Comparison of ENCODE assay signal across 8 cellular contexts in genomic region chr6:6003334-6004146, GRCh38. TPM values are rescaled to one million over a fixed set of nuclear protein-coding genes. Genes with fewer than 3 reads are reported as not detected.
DNase-seq lines count a peak whose midpoint lies in the region; ATAC-seq lines count a peak whose summit lies in the region.

No MANE protein-coding gene starts in this region.

- intact Hi-C loops in activated CD4-positive, alpha-beta T cell treated with anti-CD3 and anti-CD28 coated beads, Interleukin-2, amount 10 ng/mL, durations not matched to agents 24 days and 14 days (cut with micrococcal nuclease) = loop anchor here (1.0 to 10.0 kb wide), 2 partner anchors 7 to 919 kb away; partner anchors contain the start of gene PPP1R3G
- intact Hi-C loops in cardiac septum (cut with DNase I) = no loop called here

- H3K4me1 Mint-ChIP-seq in activated CD4-positive, alpha-beta T cell treated with anti-CD3 and anti-CD28 coated beads, Interleukin-2, amount 10 ng/mL, durations not matched to agents 24 days and 14 days = peaks cover 54% of the 10 kb centered on the region
- H3K4me1 Mint-ChIP-seq in activated CD4-positive, alpha-beta memory T cell treated with anti-CD3 and anti-CD28 coated beads, Interleukin-2, amount 10 ng/mL, durations not matched to agents 7 days and 5 days = peaks cover 75% of the 10 kb centered on the region

- no peak overlapping the region for H3K27ac ChIP-seq in rectal smooth muscle tissue (ENCODE audit: low read depth, low read length)

- POLR2A ChIA-PET in activated CD4-positive, alpha-beta memory T cell treated with anti-CD3 and anti-CD28 coated beads, Interleukin-2, amount 10 ng/mL, durations not matched to agents 7 days and 5 days (lab: Charles Lee) = interaction anchor here (0.7 to 1.1 kb wide), 3 partner anchors 9 to 532 kb away, joined by 3 read pairs; no protein-coding TSS in a partner anchor

- peaks cover 2% of the 10 kb centered on the region for H3K4me1 ChIP-seq in rectal smooth muscle tissue (ENCODE audit: control insufficient read depth, insufficient read depth, low read length)

- peak overlapping the region; percentile 74 for H3K4me3 Mint-ChIP-seq in activated CD4-positive, alpha-beta T cell treated with anti-CD3 and anti-CD28 coated beads, Interleukin-2, amount 10 ng/mL, durations not matched to agents 24 days and 14 days
- H3K4me3 Mint-ChIP-seq in activated CD4-positive, alpha-beta memory T cell treated with anti-CD3 and anti-CD28 coated beads, Interleukin-2, amount 10 ng/mL, durations not matched to agents 7 days and 5 days = peak overlapping the region; percentile 73

- no peak for ATAC-seq in GM19455 (IDR thresholded peaks at IDR 0.05; ENCODE audit: unreplicated experiment)
- ATAC-seq in HG03045 (IDR thresholded peaks at IDR 0.05; ENCODE audit: unreplicated experiment) = no peak

- no peaks in the 10 kb centered on the region for H3K36me3 ChIP-seq in rectal smooth muscle tissue (ENCODE audit: control insufficient read depth, insufficient read depth, low read length)

- peaks cover 75% of the 10 kb centered on the region for H3K27me3 ChIP-seq in rectal smooth muscle tissue (ENCODE audit: control insufficient read depth, insufficient read depth, low read length)

- peak overlapping the region; percentile 14 for H3K4me3 ChIP-seq in rectal smooth muscle tissue (ENCODE audit: low read length)

- H3K9ac ChIP-seq in rectal smooth muscle tissue (ENCODE audit: low read length) = no peak overlapping the region

- H3K9me3 Mint-ChIP-seq in activated CD4-positive, alpha-beta T cell treated with anti-CD3 and anti-CD28 coated beads, Interleukin-2, amount 10 ng/mL, durations not matched to agents 24 days and 14 days = peaks cover 33% of the 10 kb centered on the region
- peaks cover 5% of the 10 kb centered on the region for H3K9me3 Mint-ChIP-seq in activated CD4-positive, alpha-beta memory T cell treated with anti-CD3 and anti-CD28 coated beads, Interleukin-2, amount 10 ng/mL, durations not matched to agents 7 days and 5 days

- H3K27ac Mint-ChIP-seq in activated CD4-positive, alpha-beta T cell treated with anti-CD3 and anti-CD28 coated beads, Interleukin-2, amount 10 ng/mL, durations not matched to agents 24 days and 14 days = peak overlapping the region; percentile 84
- peak overlapping the region; percentile 62 for H3K27ac Mint-ChIP-seq in activated CD4-positive, alpha-beta memory T cell treated with anti-CD3 and anti-CD28 coated beads, Interleukin-2, amount 10 ng/mL, durations not matched to agents 7 days and 5 days

- peaks cover 31% of the 10 kb centered on the region for H3K36me3 Mint-ChIP-seq in activated CD4-positive, alpha-beta T cell treated with anti-CD3 and anti-CD28 coated beads, Interleukin-2, amount 10 ng/mL, durations not matched to agents 24 days and 14 days (ENCODE audit: low read depth)
- H3K36me3 Mint-ChIP-seq in activated CD4-positive, alpha-beta memory T cell treated with anti-CD3 and anti-CD28 coated beads, Interleukin-2, amount 10 ng/mL, durations not matched to agents 7 days and 5 days (ENCODE audit: low read depth) = peaks cover 47% of the 10 kb centered on the region

- peak; percentile 83 for DNase-seq in activated CD4-positive, alpha-beta T cell treated with anti-CD3 and anti-CD28 coated beads, Interleukin-2, amount 10 ng/mL, durations not matched to agents 24 days and 14 days
- no peak for DNase-seq in activated CD4-positive, alpha-beta T cell treated with anti-CD3 and anti-CD28 coated beads, Interleukin-2, amount 50 U/mL, for 4 hours
- peak; percentile 44 for DNase-seq in activated CD4-positive, alpha-beta memory T cell treated with anti-CD3 and anti-CD28 coated beads, Interleukin-2, amount 10 ng/mL, durations not matched to agents 7 days and 5 days
- peak; percentile 87 for DNase-seq in cardiac septum (ENCODE audit: low spot score)
- no peak for DNase-seq in NCI-H446 treated with DMSO at 0.1 percent for 48 hours (lab: John Stamatoyannopoulos, UW)

- CTCF ChIA-PET in activated CD4-positive, alpha-beta memory T cell treated with anti-CD3 and anti-CD28 coated beads, Interleukin-2, amount 10 ng/mL, durations not matched to agents 7 days and 5 days (lab: Charles Lee) = interaction anchor here (1.8 kb wide), 1 partner anchor 532 kb away, joined by 5 read pairs; no protein-coding TSS in a partner anchor

- peaks cover 81% of the 10 kb centered on the region for H3K27me3 Mint-ChIP-seq in activated CD4-positive, alpha-beta T cell treated with anti-CD3 and anti-CD28 coated beads, Interleukin-2, amount 10 ng/mL, durations not matched to agents 24 days and 14 days
- peaks cover 92% of the 10 kb centered on the region for H3K27me3 Mint-ChIP-seq in activated CD4-positive, alpha-beta memory T cell treated with anti-CD3 and anti-CD28 coated beads, Interleukin-2, amount 10 ng/mL, durations not matched to agents 7 days and 5 days

RNA-seq across cellular contexts. Expression of gene NRN1, which starts 3.2 kb away (rescaled TPM):
- total RNA-seq in activated CD4-positive, alpha-beta T cell treated with anti-CD3 and anti-CD28 coated beads, Interleukin-2, amount 10 ng/mL, durations not matched to agents 24 days and 14 days = 4.0 and 4.8 TPM in 2 replicates
- 1 to 10 TPM; 3.2 to 4.1 TPM for total RNA-seq in activated CD4-positive, alpha-beta memory T cell treated with anti-CD3 and anti-CD28 coated beads, Interleukin-2, amount 10 ng/mL, durations not matched to agents 7 days and 5 days
- total RNA-seq in cardiac septum = 10.4 TPM

Comparison
In these comparisons a context has a peak if more than half of its experiments do, and no peak if none do; other contexts are left out.
1. DNase-seq: peak in activated CD4-positive, alpha-beta T cell treated with anti-CD3 and anti-CD28 coated beads, Interleukin-2, amount 10 ng/mL, durations not matched to agents 24 days and 14 days (single experiment), activated CD4-positive, alpha-beta memory T cell treated with anti-CD3 and anti-CD28 coated beads, Interleukin-2, amount 10 ng/mL, durations not matched to agents 7 days and 5 days (single experiment) and cardiac septum (single experiment); none in activated CD4-positive, alpha-beta T cell treated with anti-CD3 and anti-CD28 coated beads, Interleukin-2, amount 50 U/mL, for 4 hours (0 of 2) and NCI-H446 treated with DMSO at 0.1 percent for 48 hours (single experiment).